ENCODE assay signal across 8 cellular contexts in genomic region chr15:100940785-100941379, GRCh38. TPM values are rescaled to one million over a fixed set of nuclear protein-coding genes. Genes with fewer than 3 reads are reported as not detected.
A peak's percentile ranks its signal among the peaks of the same experiment; 100 is the strongest.
DNase-seq lines count a peak whose midpoint lies in the region; ATAC-seq and TF ChIP-seq lines count a peak whose summit lies in the region.

No MANE protein-coding gene starts in this region.

- DNase-seq in left kidney (ENCODE audit: low read depth, low spot score) = peak; percentile 65
- DNase-seq in tibial nerve (ENCODE audit: low spot score in 2 of 2) = no peak
- no peak for DNase-seq in OCI-M2 (lab: John Stamatoyannopoulos, UW; ENCODE audit: unreplicated experiment)
- DNase-seq in activated effector memory CD4-positive, alpha-beta T cell treated with anti-CD3 and anti-CD28 coated beads, Interleukin-2, amount 50 U/mL, for 16 hours = no peak
- no peak for DNase-seq in NCI-H1048 (lab: John Stamatoyannopoulos, UW)

- H3K27me3 ChIP-seq in tibial nerve = no peaks in the 10 kb centered on the region

- H3K4me3 ChIP-seq in tibial nerve = no peak overlapping the region

- WGBS in tibial nerve, 2 donors = 79 to 81% methylated on average over 2 of the region's 2 CpGs

- no peak for TF ChIP-seq POLR2A in tibial nerve (IDR thresholded peaks at IDR 0.05)

- H3K36me3 ChIP-seq in tibial nerve = peaks cover 0 to 8% (median 0%) of the 10 kb centered on the region in 3 donors

- ATAC-seq in GM18519 (IDR thresholded peaks at IDR 0.05; ENCODE audit: low FRiP score, unreplicated experiment) (peak; percentile 59), GM21825 (IDR thresholded peaks at IDR 0.05; ENCODE audit: unreplicated experiment) (peak; percentile 66), HG03571 (IDR thresholded peaks at IDR 0.05; ENCODE audit: unreplicated experiment) (peak; percentile 63)

- H3K4me1 ChIP-seq in tibial nerve = peaks cover 0 to 8% (median 0%) of the 10 kb centered on the region in 4 donors

- H3K9me3 ChIP-seq in tibial nerve = peaks cover 0 to 6% (median 0%) of the 10 kb centered on the region in 4 donors

- TF ChIP-seq EP300 in tibial nerve (IDR thresholded peaks at IDR 0.05) = no peak

- no peak overlapping the region for H3K27ac ChIP-seq in tibial nerve

- TF ChIP-seq CTCF in tibial nerve (IDR thresholded peaks at IDR 0.05) = no peak

RNA-seq across cellular contexts. Expression of gene LRRK1, which starts 21.7 kb away (rescaled TPM):
- 10 to 100 TPM; 14.1 to 31.5 (median 16.8) TPM for total RNA-seq in tibial nerve
